Comparison of ENCODE assay signal across 1 cellular context in the genomic region with DNA sequence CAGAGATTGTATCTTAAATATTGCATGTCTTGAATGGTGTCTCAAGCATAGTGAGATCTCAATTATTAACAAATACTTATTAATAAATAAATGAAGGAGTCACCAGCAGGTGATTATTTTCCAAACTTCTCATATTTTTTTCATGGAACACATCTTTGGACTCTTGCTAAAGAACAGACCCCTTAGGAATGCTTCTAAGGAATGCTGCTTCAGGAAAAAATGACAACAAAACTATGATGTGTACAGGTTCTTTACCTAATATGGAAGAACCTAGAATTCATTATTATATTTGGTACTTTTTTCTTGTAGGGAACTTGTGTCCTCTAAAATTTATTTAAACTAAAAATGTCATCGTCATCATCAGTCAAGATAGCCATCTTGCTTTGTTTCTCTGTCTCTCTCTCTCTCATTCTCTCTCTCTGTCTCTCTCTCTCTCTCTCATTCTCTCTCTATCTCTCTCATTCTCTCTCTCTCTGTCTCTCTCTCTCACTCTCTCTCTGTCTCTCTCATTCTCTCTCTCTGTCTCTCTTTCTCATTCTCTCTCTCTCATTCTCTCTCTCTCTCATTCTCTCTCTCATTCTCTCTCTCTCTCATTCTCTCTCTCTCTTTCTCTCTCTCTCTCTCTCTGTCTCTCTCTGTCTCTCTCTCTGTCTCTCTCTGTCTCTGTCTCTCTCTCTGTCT.
TF ChIP-seq lines count a peak whose summit lies in the region.

No MANE protein-coding gene starts in this region.

TF ChIP-seq in SK-N-SH treated with all-trans-retinoic acid at 6 μM for 48 hours, 23 proteins besides CTCF, POLR2A, EP300 and RAD21 (continued from another document):
- TF ChIP-seq ZNF565 (CRISPR knock-in tag; conservative IDR thresholded peaks at IDR 0.05; ENCODE audit: low read depth) (no peak), TCF4 (CRISPR knock-in tag; IDR thresholded peaks at IDR 0.05; ENCODE audit: borderline replicate concordance) (no peak), CSDC2 (CRISPR knock-in tag; IDR thresholded peaks at IDR 0.05) (no peak), PPARA (CRISPR knock-in tag; IDR thresholded peaks at IDR 0.05; ENCODE audit: borderline replicate concordance) (no peak), ZFP3 (CRISPR knock-in tag; IDR thresholded peaks at IDR 0.05) (no peak), ARNTL (CRISPR knock-in tag; IDR thresholded peaks at IDR 0.05; ENCODE audit: borderline replicate concordance, low read depth) (no peak), BACH2 (CRISPR knock-in tag; IDR thresholded peaks at IDR 0.05; ENCODE audit: borderline replicate concordance) (no peak), ZNF8 (CRISPR knock-in tag; IDR thresholded peaks at IDR 0.05) (no peak)
- TF ChIP-seq, protein P1, sequence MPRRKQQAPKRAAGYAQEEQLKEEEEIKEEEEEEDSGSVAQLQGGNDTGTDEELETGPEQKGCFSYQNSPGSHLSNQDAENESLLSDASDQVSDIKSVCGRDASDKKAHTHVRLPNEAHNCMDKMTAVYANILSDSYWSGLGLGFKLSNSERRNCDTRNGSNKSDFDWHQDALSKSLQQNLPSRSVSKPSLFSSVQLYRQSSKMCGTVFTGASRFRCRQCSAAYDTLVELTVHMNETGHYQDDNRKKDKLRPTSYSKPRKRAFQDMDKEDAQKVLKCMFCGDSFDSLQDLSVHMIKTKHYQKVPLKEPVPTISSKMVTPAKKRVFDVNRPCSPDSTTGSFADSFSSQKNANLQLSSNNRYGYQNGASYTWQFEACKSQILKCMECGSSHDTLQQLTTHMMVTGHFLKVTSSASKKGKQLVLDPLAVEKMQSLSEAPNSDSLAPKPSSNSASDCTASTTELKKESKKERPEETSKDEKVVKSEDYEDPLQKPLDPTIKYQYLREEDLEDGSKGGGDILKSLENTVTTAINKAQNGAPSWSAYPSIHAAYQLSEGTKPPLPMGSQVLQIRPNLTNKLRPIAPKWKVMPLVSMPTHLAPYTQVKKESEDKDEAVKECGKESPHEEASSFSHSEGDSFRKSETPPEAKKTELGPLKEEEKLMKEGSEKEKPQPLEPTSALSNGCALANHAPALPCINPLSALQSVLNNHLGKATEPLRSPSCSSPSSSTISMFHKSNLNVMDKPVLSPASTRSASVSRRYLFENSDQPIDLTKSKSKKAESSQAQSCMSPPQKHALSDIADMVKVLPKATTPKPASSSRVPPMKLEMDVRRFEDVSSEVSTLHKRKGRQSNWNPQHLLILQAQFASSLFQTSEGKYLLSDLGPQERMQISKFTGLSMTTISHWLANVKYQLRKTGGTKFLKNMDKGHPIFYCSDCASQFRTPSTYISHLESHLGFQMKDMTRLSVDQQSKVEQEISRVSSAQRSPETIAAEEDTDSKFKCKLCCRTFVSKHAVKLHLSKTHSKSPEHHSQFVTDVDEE (CRISPR knock-in tag; IDR thresholded peaks at IDR 0.05), result no peak
- TF ChIP-seq, protein P2, sequence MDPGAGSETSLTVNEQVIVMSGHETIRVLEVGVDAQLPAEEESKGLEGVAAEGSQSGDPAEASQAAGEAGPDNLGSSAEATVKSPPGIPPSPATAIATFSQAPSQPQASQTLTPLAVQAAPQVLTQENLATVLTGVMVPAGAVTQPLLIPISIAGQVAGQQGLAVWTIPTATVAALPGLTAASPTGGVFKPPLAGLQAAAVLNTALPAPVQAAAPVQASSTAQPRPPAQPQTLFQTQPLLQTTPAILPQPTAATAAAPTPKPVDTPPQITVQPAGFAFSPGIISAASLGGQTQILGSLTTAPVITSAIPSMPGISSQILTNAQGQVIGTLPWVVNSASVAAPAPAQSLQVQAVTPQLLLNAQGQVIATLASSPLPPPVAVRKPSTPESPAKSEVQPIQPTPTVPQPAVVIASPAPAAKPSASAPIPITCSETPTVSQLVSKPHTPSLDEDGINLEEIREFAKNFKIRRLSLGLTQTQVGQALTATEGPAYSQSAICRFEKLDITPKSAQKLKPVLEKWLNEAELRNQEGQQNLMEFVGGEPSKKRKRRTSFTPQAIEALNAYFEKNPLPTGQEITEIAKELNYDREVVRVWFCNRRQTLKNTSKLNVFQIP (CRISPR knock-in tag; IDR thresholded peaks at IDR 0.05; ENCODE audit: borderline replicate concordance, low read depth), result no peak
- TF ChIP-seq, protein P3, sequence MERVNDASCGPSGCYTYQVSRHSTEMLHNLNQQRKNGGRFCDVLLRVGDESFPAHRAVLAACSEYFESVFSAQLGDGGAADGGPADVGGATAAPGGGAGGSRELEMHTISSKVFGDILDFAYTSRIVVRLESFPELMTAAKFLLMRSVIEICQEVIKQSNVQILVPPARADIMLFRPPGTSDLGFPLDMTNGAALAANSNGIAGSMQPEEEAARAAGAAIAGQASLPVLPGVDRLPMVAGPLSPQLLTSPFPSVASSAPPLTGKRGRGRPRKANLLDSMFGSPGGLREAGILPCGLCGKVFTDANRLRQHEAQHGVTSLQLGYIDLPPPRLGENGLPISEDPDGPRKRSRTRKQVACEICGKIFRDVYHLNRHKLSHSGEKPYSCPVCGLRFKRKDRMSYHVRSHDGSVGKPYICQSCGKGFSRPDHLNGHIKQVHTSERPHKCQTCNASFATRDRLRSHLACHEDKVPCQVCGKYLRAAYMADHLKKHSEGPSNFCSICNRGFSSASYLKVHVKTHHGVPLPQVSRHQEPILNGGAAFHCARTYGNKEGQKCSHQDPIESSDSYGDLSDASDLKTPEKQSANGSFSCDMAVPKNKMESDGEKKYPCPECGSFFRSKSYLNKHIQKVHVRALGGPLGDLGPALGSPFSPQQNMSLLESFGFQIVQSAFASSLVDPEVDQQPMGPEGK (CRISPR knock-in tag; IDR thresholded peaks at IDR 0.05; ENCODE audit: borderline replicate concordance), result no peak
TF ChIP-seq in SK-N-SH treated with all-trans-retinoic acid at 6 μM for 48 hours: peak in this region for 0.
